ENCODE assay signal across 8 cellular contexts in the genomic region with DNA sequence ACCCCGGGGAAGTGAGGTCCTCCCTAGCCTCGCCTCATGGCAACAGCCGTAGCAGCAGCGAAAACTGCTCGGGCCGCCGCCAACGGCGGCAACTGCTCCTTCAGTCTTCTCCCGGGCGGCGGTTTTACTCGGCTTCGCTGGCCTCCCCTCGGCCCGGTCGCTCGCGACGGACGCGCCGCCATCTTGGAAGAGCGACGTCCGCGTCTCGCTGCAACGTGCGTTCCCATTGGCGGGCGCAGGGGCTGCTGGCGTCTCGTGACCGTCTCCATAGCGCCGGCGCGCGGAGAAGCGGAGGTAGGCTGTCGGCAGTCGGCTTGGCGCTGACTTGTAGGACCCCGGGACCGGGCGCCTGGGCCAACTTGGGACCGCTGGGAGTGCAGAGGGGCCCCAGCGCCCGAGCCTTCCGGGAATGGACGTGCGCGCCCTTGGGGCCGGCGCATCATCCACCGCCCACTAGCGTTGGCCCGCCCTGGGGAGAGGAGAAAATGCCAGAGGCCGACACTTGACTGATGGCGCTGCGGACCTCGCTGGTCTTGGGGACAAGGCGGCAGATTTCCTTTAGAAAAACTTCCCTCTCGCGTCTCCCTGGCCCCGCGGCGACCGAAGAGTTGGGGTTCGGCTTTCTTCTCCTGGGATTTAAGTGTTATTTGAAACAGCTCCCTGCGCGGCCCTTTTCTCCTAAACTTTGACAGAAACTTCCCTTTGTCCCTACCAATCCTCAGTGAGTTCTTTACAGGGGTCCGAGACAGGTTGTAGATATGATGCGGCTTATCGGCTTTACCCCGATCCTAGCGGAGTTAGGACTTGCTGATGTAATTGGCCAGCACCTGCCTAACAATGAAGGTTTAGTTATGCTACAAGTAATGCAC. TPM values are rescaled to one million over a fixed set of nuclear protein-coding genes. Genes with fewer than 3 reads are reported as not detected.
A peak's percentile ranks its signal among the peaks of the same experiment; 100 is the strongest.
DNase-seq lines count a peak whose midpoint lies in the region; ATAC-seq, FAIRE-seq and TF ChIP-seq lines count a peak whose summit lies in the region.

A gene with protein sequence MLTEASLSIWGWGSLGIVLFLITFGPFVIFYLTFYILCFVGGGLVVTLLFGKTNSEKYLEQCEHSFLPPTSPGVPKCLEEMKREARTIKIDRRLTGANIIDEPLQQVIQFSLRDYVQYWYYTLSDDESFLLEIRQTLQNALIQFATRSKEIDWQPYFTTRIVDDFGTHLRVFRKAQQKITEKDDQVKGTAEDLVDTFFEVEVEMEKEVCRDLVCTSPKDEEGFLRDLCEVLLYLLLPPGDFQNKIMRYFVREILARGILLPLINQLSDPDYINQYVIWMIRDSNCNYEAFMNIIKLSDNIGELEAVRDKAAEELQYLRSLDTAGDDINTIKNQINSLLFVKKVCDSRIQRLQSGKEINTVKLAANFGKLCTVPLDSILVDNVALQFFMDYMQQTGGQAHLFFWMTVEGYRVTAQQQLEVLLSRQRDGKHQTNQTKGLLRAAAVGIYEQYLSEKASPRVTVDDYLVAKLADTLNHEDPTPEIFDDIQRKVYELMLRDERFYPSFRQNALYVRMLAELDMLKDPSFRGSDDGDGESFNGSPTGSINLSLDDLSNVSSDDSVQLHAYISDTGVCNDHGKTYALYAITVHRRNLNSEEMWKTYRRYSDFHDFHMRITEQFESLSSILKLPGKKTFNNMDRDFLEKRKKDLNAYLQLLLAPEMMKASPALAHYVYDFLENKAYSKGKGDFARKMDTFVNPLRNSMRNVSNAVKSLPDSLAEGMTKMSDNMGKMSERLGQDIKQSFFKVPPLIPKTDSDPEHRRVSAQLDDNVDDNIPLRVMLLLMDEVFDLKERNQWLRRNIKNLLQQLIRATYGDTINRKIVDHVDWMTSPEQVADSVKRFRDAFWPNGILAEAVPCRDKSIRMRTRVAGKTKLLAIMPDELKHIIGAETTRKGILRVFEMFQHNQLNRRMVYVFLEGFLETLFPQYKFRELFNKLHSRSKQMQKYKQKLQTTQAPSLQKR (minus strand): TSS at position 193 of the 869 bp plus-strand sequence. CDS start 199 bp downstream, outside the sequence.

- CTCF ChIA-PET in AG04449 (lab: Yijun Ruan, JAX) = interaction anchor here (0.7 kb wide), 1 partner anchor 9 kb away, joined by 3 read pairs; no protein-coding TSS in a partner anchor

- peak; percentile 41 for DNase-seq in AG04449 (ENCODE audit: low read depth, low spot score)
- DNase-seq in NCI-H2196 (lab: John Stamatoyannopoulos, UW; ENCODE audit: unreplicated experiment) = peak; percentile 95
- peak; percentile 82 to 90 for DNase-seq in breast epithelium (ENCODE audit: low spot score in 2 of 2)
- DNase-seq in small intestine = peak; percentile 90

- peak; percentile 42 for TF ChIP-seq CTCF in AG04449 (IDR thresholded peaks at IDR 0.05; ENCODE audit: insufficient read depth, low read length, missing control alignments)
- peak; percentile 24 for TF ChIP-seq CTCF in VCaP (conservative IDR thresholded peaks at IDR 0.05)
- TF ChIP-seq CTCF in breast epithelium (IDR thresholded peaks at IDR 0.05) = peak in 1 of 3 donors; percentile 22

- H3K4me3 ChIP-seq in AG04449 (ENCODE audit: low read depth, low read length) (peak within 1 kb of the TSS; percentile 89), breast epithelium (peak within 1 kb of the TSS; percentile 69 to 90 (median 84)), iPS-20b (ENCODE audit: low read length) (peak within 1 kb of the TSS; percentile 74), small intestine (ENCODE audit: low read depth in 1 of 2, low read length in 2 of 2) (peak within 1 kb of the TSS; percentile 80 to 89)

- peak within 1 kb of the TSS; percentile 87 for H3K9ac ChIP-seq in iPS-20b (ENCODE audit: low read depth, low read length)

- 0 to 1% (median 0%) methylated on average over 66 to 78 of the region's 78 CpGs for WGBS in small intestine, 3 donors

- H3K27me3 ChIP-seq in breast epithelium (no peaks in the 10 kb centered on the region), iPS-20b (ENCODE audit: insufficient read depth, low read length) (no peaks in the 10 kb centered on the region), small intestine (ENCODE audit: control insufficient read depth in 2 of 2, insufficient read depth in 2 of 2, low read length in 2 of 2) (no peaks in the 10 kb centered on the region)

- intact Hi-C loops in breast epithelium (cut with DNase I; ENCODE audit: low total_unique reads) = no loop called here

- H3K9me3 ChIP-seq in breast epithelium (no peaks in the 10 kb centered on the region), iPS-20b (ENCODE audit: insufficient read depth, low read depth, low read length) (no peaks in the 10 kb centered on the region), small intestine (ENCODE audit: control insufficient read depth, low read depth) (no peaks in the 10 kb centered on the region)

- H3K27ac ChIP-seq in VCaP = peak within 1 kb of the TSS; percentile 93
- peak within 1 kb of the TSS; percentile 98 to 99 for H3K27ac ChIP-seq in breast epithelium
- peak within 1 kb of the TSS; percentile 34 for H3K27ac ChIP-seq in iPS-20b (ENCODE audit: low read length)
- peak within 1 kb of the TSS; percentile 92 for H3K27ac ChIP-seq in small intestine (ENCODE audit: low read depth in 1 of 2, low read length in 1 of 2)

- POLR2A ChIA-PET in AG04449 (lab: Yijun Ruan, JAX) = no interaction called here

- TF ChIP-seq POLR2A in breast epithelium (IDR thresholded peaks at IDR 0.05) = peak; percentile 81

- H3K36me3 ChIP-seq in breast epithelium (no peaks in the 10 kb centered on the region), iPS-20b (ENCODE audit: insufficient read depth, low read depth, low read length) (no peaks in the 10 kb centered on the region), small intestine (ENCODE audit: control insufficient read depth in 2 of 2, insufficient read depth in 2 of 2, low read length in 2 of 2) (no peaks in the 10 kb centered on the region)

- peak; percentile 75 for ATAC-seq in GM18870 (IDR thresholded peaks at IDR 0.05; ENCODE audit: unreplicated experiment)
- peak; percentile 94 for ATAC-seq in HG03135 (IDR thresholded peaks at IDR 0.05; ENCODE audit: unreplicated experiment)

- H3K4me1 ChIP-seq in breast epithelium = no peaks in the 10 kb centered on the region
- peaks cover 7% of the 10 kb centered on the region; the same call in 1 of the 2 replicates for H3K4me1 ChIP-seq in iPS-20b (ENCODE audit: insufficient read depth, low read length)
- peaks cover 0 to 3% of the 10 kb centered on the region in 2 donors for H3K4me1 ChIP-seq in small intestine (ENCODE audit: control insufficient read depth in 2 of 2, insufficient read depth in 1 of 2, low read depth in 1 of 2, low read length in 1 of 2)

- FAIRE-seq in small intestine (lab: Jason Lieb, UNC) = no peak

RNA-seq across cellular contexts. Expression of the gene that starts here (rescaled TPM):
- total RNA-seq in breast epithelium = 10 to 100 TPM; 62.6 to 89.9 (median 72.8) TPM
- polyA plus RNA-seq in small intestine = 1 to 10 TPM; 5.7 to 9.4 (median 5.8) TPM

Comparison
In these comparisons a context has a peak if more than half of its experiments do, and no peak if none do; other contexts are left out.
1. Peak in every context shown above with its lines: DNase-seq, ATAC-seq, H3K4me3 ChIP-seq and H3K27ac ChIP-seq.
2. DNase-seq: peak in every context shown above with its lines; median percentile 95 in NCI-H2196; 90 in small intestine; 86 in breast epithelium; 41 in AG04449.
3. H3K27ac ChIP-seq: peak in every context shown above with its lines; median percentile 98 in breast epithelium; 93 in VCaP; 92 in small intestine; 34 in iPS-20b.